Comparison of ENCODE assay signal across 26 cellular contexts in the genomic region with DNA sequence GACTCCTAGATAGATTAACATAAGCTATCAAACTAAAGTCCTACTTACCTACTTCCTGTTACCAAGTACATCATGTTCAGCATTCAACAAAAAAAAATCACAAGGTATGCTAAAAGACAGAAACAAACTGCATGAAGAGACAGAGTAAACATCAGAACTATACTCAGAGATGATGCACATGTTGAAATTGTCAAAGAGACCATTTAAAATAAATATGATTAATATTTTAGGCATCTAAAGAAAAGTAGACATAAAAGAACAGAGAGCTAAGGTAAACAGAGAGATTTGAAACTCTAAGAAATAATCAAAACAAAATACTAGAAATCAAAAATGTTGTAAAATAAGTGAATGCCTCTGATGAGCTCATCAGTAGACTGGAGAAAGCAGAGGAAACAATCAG.
"Had no signal": no experiment of that assay in that cellular context is flagged by ENCODE, and none has a peak within 500 bp of the region (broad histone marks: within the 10 kb centered on the region; RNA-seq: fewer than 3 reads in every experiment).

No MANE protein-coding gene starts in this region.

- H3K4me3 ChIP-seq: dorsolateral prefrontal cortex, esophagus squamous epithelium, heart right ventricle, left lung, prostate gland, right atrium auricular region, smooth muscle cell, stomach, thyroid gland, vagina had no signal

- H3K27me3 ChIP-seq: dorsolateral prefrontal cortex, esophagus squamous epithelium, heart right ventricle, left lung, right atrium auricular region, stomach, thyroid gland, vagina had no signal

- H3K36me3 ChIP-seq: esophagus squamous epithelium, heart right ventricle, left lung, prostate gland, right atrium auricular region, stomach, thyroid gland, vagina had no signal

- DNase-seq: dorsolateral prefrontal cortex; effector CD4-positive, alpha-beta T cell; endodermal cell; erythroblast; esophagus squamous epithelium; foreskin melanocyte; glutamatergic neuron; heart right ventricle; hippocampal formation; left cardiac atrium; left lung; mesendoderm; midbrain; naive thymus-derived CD4-positive, alpha-beta T cell; nucleus accumbens; stimulated activated CD4-positive, alpha-beta T cell treated with anti-CD3 and anti-CD28 coated beads, Interleukin-12 subunit alpha, Interleukin-12 subunit beta, amount 100 ng/mL, for 4 hours; stimulated activated CD4-positive, alpha-beta T cell treated with anti-CD3 and anti-CD28 coated beads, Interleukin-2, amount 100 ng/mL, for 24 hours; stimulated activated CD4-positive, alpha-beta T cell treated with anti-CD3 and anti-CD28 coated beads, Interleukin-4, amount 100 ng/mL, for 24 hours; stimulated activated naive CD4-positive, alpha-beta T cell treated with Interleukin-2 at 50 U/mL for 16 hours; stomach; thyroid gland; trophoblast cell had no signal
